1 cellular context compared by ENCODE assay signal in the genomic region with DNA sequence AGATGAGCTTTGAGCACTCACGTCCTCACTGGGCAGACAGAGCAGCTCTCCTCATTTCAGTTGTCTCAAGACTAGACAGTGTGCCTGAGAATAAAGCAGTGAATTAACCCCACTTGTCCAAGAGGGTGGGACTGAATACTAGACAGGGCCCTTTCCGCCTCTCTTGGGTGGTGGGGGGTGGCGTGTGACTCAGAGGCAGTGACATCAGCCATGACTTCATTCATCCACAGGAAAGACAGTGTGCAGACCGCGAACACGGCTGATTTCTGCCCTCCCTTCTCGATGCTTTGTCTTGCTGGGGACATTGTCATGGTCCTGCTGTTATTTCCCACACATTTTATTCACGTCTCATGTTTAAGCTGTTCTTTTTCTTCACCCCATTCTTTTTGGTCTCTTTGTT.
TF ChIP-seq lines count a peak whose summit lies in the region.

No MANE protein-coding gene starts in this region.

TF ChIP-seq in WTC11, 78 proteins besides CTCF, POLR2A, EP300 and RAD21 (continued from another document):
- TF ChIP-seq, protein P1, sequence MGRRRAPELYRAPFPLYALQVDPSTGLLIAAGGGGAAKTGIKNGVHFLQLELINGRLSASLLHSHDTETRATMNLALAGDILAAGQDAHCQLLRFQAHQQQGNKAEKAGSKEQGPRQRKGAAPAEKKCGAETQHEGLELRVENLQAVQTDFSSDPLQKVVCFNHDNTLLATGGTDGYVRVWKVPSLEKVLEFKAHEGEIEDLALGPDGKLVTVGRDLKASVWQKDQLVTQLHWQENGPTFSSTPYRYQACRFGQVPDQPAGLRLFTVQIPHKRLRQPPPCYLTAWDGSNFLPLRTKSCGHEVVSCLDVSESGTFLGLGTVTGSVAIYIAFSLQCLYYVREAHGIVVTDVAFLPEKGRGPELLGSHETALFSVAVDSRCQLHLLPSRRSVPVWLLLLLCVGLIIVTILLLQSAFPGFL (CRISPR knock-in tag; IDR thresholded peaks at IDR 0.05; ENCODE audit: borderline replicate concordance) = no peak
- no peak for TF ChIP-seq OVOL2 (CRISPR knock-in tag; IDR thresholded peaks at IDR 0.05; ENCODE audit: borderline replicate concordance)
- no peak for TF ChIP-seq IRF2 (CRISPR knock-in tag; IDR thresholded peaks at IDR 0.05; ENCODE audit: borderline replicate concordance, low read depth)
- TF ChIP-seq ESRRA (CRISPR knock-in tag; IDR thresholded peaks at IDR 0.05; ENCODE audit: borderline replicate concordance) = no peak
- TF ChIP-seq MAX (CRISPR knock-in tag; IDR thresholded peaks at IDR 0.05) = no peak
- TF ChIP-seq ZBTB43 (CRISPR knock-in tag; IDR thresholded peaks at IDR 0.05) = no peak
- no peak for TF ChIP-seq MYBL2 (CRISPR knock-in tag; IDR thresholded peaks at IDR 0.05)
- TF ChIP-seq, protein P2, sequence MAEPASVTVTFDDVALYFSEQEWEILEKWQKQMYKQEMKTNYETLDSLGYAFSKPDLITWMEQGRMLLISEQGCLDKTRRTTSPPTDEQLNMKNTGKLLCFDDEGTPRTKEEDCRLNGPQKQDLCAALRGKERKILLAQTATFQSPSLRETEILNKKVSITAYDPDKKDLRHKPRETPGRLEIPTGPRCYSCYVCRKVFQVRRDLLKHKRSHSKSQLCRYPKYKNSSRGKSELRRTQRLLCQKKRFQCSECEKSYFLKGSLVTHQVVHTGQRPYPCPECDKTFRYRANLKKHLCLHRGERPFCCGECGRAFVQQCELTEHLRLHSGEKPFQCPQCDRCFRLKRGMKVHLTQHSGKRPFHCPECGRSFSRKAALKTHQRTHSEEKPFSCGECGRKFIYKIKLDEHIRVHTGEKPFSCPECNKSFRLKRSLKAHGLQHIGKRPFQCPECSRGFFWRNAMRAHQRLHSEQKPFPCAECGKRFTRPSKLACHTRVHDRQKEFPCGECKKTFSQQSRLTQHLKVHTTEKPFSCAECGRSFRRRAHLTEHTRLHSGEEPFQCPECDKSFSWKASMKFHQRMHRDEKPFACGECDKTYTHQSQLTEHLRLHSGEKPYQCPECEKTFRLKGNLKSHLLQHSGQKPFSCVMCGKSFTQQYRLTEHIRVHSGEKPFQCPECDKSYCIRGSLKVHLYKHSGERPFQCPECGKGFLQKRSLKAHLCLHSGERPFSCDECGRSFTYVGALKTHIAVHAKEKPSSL (CRISPR knock-in tag; conservative IDR thresholded peaks at IDR 0.05) = no peak
- TF ChIP-seq NFE2L1 (CRISPR knock-in tag; IDR thresholded peaks at IDR 0.05) = no peak
